In genomic region chr12:56593909-56594621, GRCh38 we compare ENCODE assay signal across 8 cellular contexts. TPM values are rescaled to one million over a fixed set of nuclear protein-coding genes. Genes with fewer than 3 reads are reported as not detected.
DNase-seq lines count a peak whose midpoint lies in the region; ATAC-seq and TF ChIP-seq lines count a peak whose summit lies in the region.

No MANE protein-coding gene starts in this region.

- H3K9me3 ChIP-seq in colonic mucosa, result no peaks in the 10 kb centered on the region
- H3K9me3 ChIP-seq in liver (ENCODE audit: control insufficient read depth in 4 of 4, low read length in 3 of 4), result no peaks in the 10 kb centered on the region

- WGBS in liver, result 65% methylated on average over 8 of the region's 8 CpGs

- TF ChIP-seq CTCF in AG10803 (conservative IDR thresholded peaks at IDR 0.05; ENCODE audit: low read length), result peak; percentile 91
- peak; percentile 75 for TF ChIP-seq CTCF in colonic mucosa (IDR thresholded peaks at IDR 0.05)
- peak; percentile 55 for TF ChIP-seq CTCF in liver (IDR thresholded peaks at IDR 0.05; ENCODE audit: low read depth, low read length, missing input control)

- DNase-seq in AG10803 (ENCODE audit: low read depth), result peak; percentile 80
- DNase-seq in H7, result peak; percentile 83
- DNase-seq in NCI-H345 (lab: John Stamatoyannopoulos, UW), result peak; percentile 50
- peak; percentile 73 for DNase-seq in activated CD4-positive, alpha-beta T cell treated with anti-CD3 and anti-CD28 coated beads for 48 hours
- peak; percentile 37 for DNase-seq in colonic mucosa
- peak in 2 of 3 donors; percentile 26 to 41 for DNase-seq in stimulated activated CD4-positive, alpha-beta T cell treated with anti-CD3 and anti-CD28 coated beads, TNF-alpha, amount 100 ng/mL, for 48 hours (ENCODE audit: low read depth in 3 of 3)

- H3K4me3 ChIP-seq in AG10803 (ENCODE audit: low read length) (no peak overlapping the region), H7 (ENCODE audit: insufficient read depth, low read depth, low read length) (no peak overlapping the region), colonic mucosa (no peak overlapping the region), liver (ENCODE audit: low read depth in 1 of 3, low read length in 3 of 3) (no peak overlapping the region)

- H3K27me3 ChIP-seq in H7 (ENCODE audit: control insufficient read depth, insufficient read depth, low read length) (no peaks in the 10 kb centered on the region), colonic mucosa (no peaks in the 10 kb centered on the region), liver (ENCODE audit: control insufficient read depth in 4 of 4, insufficient read depth in 4 of 4, low read length in 3 of 4) (no peaks in the 10 kb centered on the region)

- H3K4me1 ChIP-seq in colonic mucosa (peaks cover 3% of the 10 kb centered on the region), liver (ENCODE audit: control insufficient read depth in 4 of 4, insufficient read depth in 4 of 4, low read length in 3 of 4) (no peaks in the 10 kb centered on the region)

- ATAC-seq in GM21447 (IDR thresholded peaks at IDR 0.05; ENCODE audit: unreplicated experiment), result no peak

- H3K9ac ChIP-seq in colonic mucosa (ENCODE audit: low read depth in 2 of 2, low read length in 2 of 2) (no peak overlapping the region), liver (ENCODE audit: low read depth in 1 of 2, low read length in 2 of 2) (no peak overlapping the region)

- H3K36me3 ChIP-seq in H7 (replicated peaks; ENCODE audit: control insufficient read depth, insufficient read depth, low read length) (peaks cover 21% of the 10 kb centered on the region), colonic mucosa (peaks cover 14% of the 10 kb centered on the region), liver (ENCODE audit: control insufficient read depth in 4 of 4, insufficient read depth in 3 of 4, low read depth in 1 of 4, low read length in 3 of 4) (peaks cover 7 to 25% (median 21%) of the 10 kb centered on the region in 4 donors)

- intact Hi-C loops in colonic mucosa (cut with DNase I), result no loop called here

- TF ChIP-seq RAD21 in liver (IDR thresholded peaks at IDR 0.05), result peak; percentile 70 to 83

- H3K27ac ChIP-seq in colonic mucosa (no peak overlapping the region), liver (ENCODE audit: low read depth in 1 of 2, low read length in 2 of 2) (no peak overlapping the region)

TF ChIP-seq in liver, 16 proteins besides CTCF, POLR2A, EP300 and RAD21:
- no peak for TF ChIP-seq ATF3 (IDR thresholded peaks at IDR 0.05)
- TF ChIP-seq TAF1 (conservative IDR thresholded peaks at IDR 0.05), result no peak
- TF ChIP-seq YY1 (IDR thresholded peaks at IDR 0.05), result no peak
- no peak for TF ChIP-seq HNF4G (IDR thresholded peaks at IDR 0.05)
- no peak for TF ChIP-seq EGR1 (IDR thresholded peaks at IDR 0.05; ENCODE audit: low read depth in 2 of 2)
- no peak for TF ChIP-seq RXRA (IDR thresholded peaks at IDR 0.05)
- TF ChIP-seq, protein P1, sequence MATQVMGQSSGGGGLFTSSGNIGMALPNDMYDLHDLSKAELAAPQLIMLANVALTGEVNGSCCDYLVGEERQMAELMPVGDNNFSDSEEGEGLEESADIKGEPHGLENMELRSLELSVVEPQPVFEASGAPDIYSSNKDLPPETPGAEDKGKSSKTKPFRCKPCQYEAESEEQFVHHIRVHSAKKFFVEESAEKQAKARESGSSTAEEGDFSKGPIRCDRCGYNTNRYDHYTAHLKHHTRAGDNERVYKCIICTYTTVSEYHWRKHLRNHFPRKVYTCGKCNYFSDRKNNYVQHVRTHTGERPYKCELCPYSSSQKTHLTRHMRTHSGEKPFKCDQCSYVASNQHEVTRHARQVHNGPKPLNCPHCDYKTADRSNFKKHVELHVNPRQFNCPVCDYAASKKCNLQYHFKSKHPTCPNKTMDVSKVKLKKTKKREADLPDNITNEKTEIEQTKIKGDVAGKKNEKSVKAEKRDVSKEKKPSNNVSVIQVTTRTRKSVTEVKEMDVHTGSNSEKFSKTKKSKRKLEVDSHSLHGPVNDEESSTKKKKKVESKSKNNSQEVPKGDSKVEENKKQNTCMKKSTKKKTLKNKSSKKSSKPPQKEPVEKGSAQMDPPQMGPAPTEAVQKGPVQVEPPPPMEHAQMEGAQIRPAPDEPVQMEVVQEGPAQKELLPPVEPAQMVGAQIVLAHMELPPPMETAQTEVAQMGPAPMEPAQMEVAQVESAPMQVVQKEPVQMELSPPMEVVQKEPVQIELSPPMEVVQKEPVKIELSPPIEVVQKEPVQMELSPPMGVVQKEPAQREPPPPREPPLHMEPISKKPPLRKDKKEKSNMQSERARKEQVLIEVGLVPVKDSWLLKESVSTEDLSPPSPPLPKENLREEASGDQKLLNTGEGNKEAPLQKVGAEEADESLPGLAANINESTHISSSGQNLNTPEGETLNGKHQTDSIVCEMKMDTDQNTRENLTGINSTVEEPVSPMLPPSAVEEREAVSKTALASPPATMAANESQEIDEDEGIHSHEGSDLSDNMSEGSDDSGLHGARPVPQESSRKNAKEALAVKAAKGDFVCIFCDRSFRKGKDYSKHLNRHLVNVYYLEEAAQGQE (IDR thresholded peaks at IDR 0.05), result no peak
- TF ChIP-seq NR2F2 (IDR thresholded peaks at IDR 0.05), result no peak
- TF ChIP-seq SP1 (IDR thresholded peaks at IDR 0.05), result no peak
- TF ChIP-seq FOXA2 (IDR thresholded peaks at IDR 0.05), result no peak

RNA-seq across cellular contexts. Expression of gene BAZ2A, which starts 36.1 kb away (rescaled TPM):
- total RNA-seq in H7 (2014; rRNA removed; shearing (Covaris generic)), result 23.6 and 24.6 TPM in 2 replicates
- total RNA-seq in colonic mucosa (10 to 100 TPM; 85.8 to 99.2 TPM), liver (10 to 100 TPM; 23.0 to 31.9 TPM)
- 10 to 100 TPM; 12.8 to 21.0 TPM for polyA plus RNA-seq in liver

RNA-seq across cellular contexts. Expression of gene ATP5F1B, which starts 51.7 kb away (rescaled TPM):
- 959 and 1,061 TPM in 2 replicates for total RNA-seq in H7 (2014; rRNA removed; shearing (Covaris generic))
- total RNA-seq in colonic mucosa (1,000 to 10,000 TPM; 1,505 to 1,554 TPM), liver (100 to 1,000 TPM; 273 to 347 TPM)
- 100 to 1,000 TPM; 528 to 569 TPM for polyA plus RNA-seq in liver
